In genomic region chrX:22155126-22155525, GRCh38 we compare ENCODE assay signal across 26 cellular contexts.
"Had no signal": no experiment of that assay in that cellular context is flagged by ENCODE, and none has a peak within 500 bp of the region (broad histone marks: within the 10 kb centered on the region; RNA-seq: fewer than 3 reads in every experiment).

No MANE protein-coding gene starts in this region.

- H3K27ac ChIP-seq: neural progenitor cell, parathyroid adenoma, right atrium auricular region, suprapubic skin, transverse colon, upper lobe of right lung, vagina had no signal

- H3K36me3 ChIP-seq: neural progenitor cell, right atrium auricular region, suprapubic skin, transverse colon, upper lobe of right lung, vagina had no signal

- DNase-seq: effector CD8-positive, alpha-beta T cell; erythroblast; hypothalamus; immature natural killer cell; islet precursor cell; mucosa of descending colon; naive B cell; stimulated activated CD4-positive, alpha-beta T cell treated with anti-CD3 and anti-CD28 coated beads, Interleukin-12 subunit alpha, Interleukin-12 subunit beta, amount 100 ng/mL, for 4 hours; stimulated activated CD4-positive, alpha-beta T cell treated with anti-CD3 and anti-CD28 coated beads, Interleukin-1b, Interleukin-23, amount 100 ng/mL, for 48 hours; stimulated activated CD4-positive, alpha-beta T cell treated with anti-CD3 and anti-CD28 coated beads, Interleukin-4, amount 100 ng/mL, for 1 hour; stimulated activated CD8-positive, alpha-beta memory T cell treated with anti-CD3 and anti-CD28 coated beads, Interleukin-4, amount 100 ng/mL, for 48 hours; stimulated activated naive CD4-positive, alpha-beta T cell; stimulated activated naive CD8-positive, alpha-beta T cell treated with anti-CD3 and anti-CD28 coated beads, Interleukin-15, amount 100 ng/mL, for 72 hours; transverse colon; upper lobe of right lung had no signal

- H3K27me3 ChIP-seq: neural progenitor cell, right atrium auricular region, suprapubic skin, transverse colon, upper lobe of right lung, vagina had no signal

- H3K4me3 ChIP-seq: lung, mucosa of descending colon, neural progenitor cell, right atrium auricular region, smooth muscle cell, suprapubic skin, transverse colon, upper lobe of right lung, vagina had no signal

- H3K9me3 ChIP-seq: mucosa of descending colon, right atrium auricular region, suprapubic skin, transverse colon, upper lobe of right lung, vagina had no signal

- FAIRE-seq: frontal cortex had no signal

- H3K4me1 ChIP-seq: neural progenitor cell, parathyroid adenoma, right atrium auricular region, suprapubic skin, transverse colon, upper lobe of right lung, vagina had no signal

- ATAC-seq: left lobe of liver; mucosa of descending colon; natural killer cell treated with Interleukin-12 subunit alpha and Interleukin-12 subunit beta and Interleukin-15 and Interleukin-18, amount 100 ng/mL, for 72 hours; sciatic nerve; stimulated activated naive CD8-positive, alpha-beta T cell treated with anti-CD3 and anti-CD28 coated beads, Interleukin-15, amount 100 ng/mL, for 72 hours; upper lobe of right lung had no signal

- H3K4me2 ChIP-seq: neural progenitor cell, smooth muscle cell had no signal
